Comparison of ENCODE assay signal across 1 cellular context in the genomic region with DNA sequence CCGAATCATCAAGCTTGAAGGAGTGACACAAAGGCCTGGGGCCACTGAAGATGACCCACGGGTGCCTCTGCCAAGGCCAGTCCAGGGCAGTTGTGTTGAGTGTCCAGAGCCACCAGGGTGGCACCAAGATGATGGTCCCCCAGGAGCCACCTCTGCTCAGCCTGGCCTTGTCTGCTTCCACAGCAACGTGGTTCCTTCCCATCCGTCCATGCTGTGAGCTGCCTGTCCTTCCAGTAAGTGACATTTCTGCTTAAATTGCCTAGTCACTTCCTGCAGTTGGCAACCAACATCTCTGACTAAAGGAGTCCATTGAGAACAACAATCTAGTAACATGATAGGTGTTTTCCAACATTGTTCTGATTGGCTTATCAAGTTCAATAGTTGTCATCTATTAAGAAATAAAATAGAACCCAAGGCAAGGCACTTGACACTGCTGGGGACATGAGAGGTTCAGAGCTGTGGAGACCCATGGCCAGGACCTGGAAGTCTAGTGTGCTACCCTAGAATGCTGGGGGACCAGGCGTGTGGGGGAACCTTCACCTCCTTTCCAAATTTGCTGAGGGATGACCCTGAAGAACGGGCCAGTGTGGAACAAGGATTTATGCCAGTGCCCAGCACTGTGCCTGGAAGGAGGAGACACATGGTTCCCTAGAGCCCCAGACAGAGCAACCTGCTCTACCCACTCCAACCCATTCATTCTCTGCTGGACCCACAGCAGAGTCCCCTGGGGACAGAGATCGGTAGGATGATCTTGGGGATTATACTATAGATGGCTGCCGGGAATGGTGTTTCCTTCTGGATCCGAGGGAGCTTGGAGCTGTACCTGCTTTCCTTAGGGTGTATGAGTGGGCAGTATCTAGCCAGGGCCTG.
TF ChIP-seq lines count a peak whose summit lies in the region.

No MANE protein-coding gene starts in this region.

TF ChIP-seq in H1, 55 proteins besides CTCF, POLR2A, EP300 and RAD21:
- TF ChIP-seq RBBP5 (IDR thresholded peaks at IDR 0.05; ENCODE audit: borderline replicate concordance, low read depth, low read length) (no peak), SP1 (IDR thresholded peaks at IDR 0.05; ENCODE audit: low read depth, low read length) (no peak), TAF7 (optimal IDR thresholded peaks at IDR 0.05; ENCODE audit: borderline replicate concordance, low read depth, low read length) (no peak), KDM1A (IDR thresholded peaks at IDR 0.05; ENCODE audit: borderline replicate concordance, low read length) (no peak), POLR2AphosphoS5 (IDR thresholded peaks at IDR 0.05; ENCODE audit: low read depth, low read length) (no peak), KDM4A (IDR thresholded peaks at IDR 0.05; ENCODE audit: low read depth, low read length, severe bottlenecking) (no peak)
